1 cellular context compared by ENCODE assay signal in the genomic region with DNA sequence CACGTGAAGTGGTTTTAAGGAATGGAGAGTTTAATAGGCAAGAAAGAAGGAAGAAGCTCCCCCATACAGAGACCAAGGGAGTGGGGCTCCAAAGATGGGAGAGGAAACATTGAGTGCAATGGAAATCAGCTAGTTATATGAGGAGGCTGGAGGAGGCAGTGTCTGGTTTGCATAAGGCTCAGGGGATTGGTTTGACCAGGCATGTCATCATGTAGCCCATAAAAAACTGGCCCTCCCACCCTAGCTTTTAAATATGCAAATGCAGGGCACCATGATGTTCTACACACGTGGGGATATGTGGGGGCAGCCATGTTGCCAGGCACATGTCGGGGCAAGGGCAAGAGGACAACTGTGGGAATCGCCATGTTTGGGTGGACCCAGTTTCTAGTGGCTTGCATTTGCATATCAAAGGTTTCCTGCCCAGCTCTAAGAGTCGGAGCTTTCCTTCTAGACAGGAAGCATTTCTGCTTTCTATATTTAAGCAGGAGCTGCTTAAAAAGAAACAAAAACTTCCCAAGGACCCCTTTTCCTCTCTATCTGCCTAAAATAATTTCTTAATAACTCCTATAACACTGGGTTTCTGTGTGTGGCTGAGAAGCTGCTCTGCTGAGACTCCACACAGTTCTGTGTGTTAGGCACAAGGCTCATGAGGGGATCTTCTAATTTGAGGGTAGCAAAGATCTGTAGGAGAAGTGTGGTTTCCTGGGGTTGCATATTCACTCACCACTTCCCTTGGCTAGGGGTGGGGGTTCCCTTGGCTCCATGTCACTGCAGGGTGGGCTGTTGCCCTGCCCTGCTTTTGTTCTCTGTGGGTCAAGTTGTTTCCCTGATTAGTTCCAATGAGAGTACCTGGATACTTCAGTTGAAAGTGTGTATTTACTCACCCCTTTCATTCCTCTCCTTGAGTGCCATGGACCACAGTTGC.
A peak's percentile ranks its signal among the peaks of the same experiment; 100 is the strongest.
TF ChIP-seq lines count a peak whose summit lies in the region.

No MANE protein-coding gene starts in this region.

TF ChIP-seq in K562, 482 proteins besides CTCF, POLR2A, EP300 and RAD21 (continued from another document and continues in another):
- TF ChIP-seq, protein P1, sequence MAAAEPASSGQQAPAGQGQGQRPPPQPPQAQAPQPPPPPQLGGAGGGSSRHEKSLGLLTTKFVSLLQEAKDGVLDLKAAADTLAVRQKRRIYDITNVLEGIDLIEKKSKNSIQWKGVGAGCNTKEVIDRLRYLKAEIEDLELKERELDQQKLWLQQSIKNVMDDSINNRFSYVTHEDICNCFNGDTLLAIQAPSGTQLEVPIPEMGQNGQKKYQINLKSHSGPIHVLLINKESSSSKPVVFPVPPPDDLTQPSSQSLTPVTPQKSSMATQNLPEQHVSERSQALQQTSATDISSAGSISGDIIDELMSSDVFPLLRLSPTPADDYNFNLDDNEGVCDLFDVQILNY (CRISPR knock-in tag; IDR thresholded peaks at IDR 0.05), result no peak
- TF ChIP-seq HMGN3 (IDR thresholded peaks at IDR 0.05; ENCODE audit: borderline replicate concordance, extremely low read depth, insufficient read length, low read depth, low read length), result no peak
- TF ChIP-seq, protein P2, sequence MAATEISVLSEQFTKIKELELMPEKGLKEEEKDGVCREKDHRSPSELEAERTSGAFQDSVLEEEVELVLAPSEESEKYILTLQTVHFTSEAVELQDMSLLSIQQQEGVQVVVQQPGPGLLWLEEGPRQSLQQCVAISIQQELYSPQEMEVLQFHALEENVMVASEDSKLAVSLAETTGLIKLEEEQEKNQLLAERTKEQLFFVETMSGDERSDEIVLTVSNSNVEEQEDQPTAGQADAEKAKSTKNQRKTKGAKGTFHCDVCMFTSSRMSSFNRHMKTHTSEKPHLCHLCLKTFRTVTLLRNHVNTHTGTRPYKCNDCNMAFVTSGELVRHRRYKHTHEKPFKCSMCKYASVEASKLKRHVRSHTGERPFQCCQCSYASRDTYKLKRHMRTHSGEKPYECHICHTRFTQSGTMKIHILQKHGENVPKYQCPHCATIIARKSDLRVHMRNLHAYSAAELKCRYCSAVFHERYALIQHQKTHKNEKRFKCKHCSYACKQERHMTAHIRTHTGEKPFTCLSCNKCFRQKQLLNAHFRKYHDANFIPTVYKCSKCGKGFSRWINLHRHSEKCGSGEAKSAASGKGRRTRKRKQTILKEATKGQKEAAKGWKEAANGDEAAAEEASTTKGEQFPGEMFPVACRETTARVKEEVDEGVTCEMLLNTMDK (IDR thresholded peaks at IDR 0.05; ENCODE audit: borderline replicate concordance, insufficient read depth, low read depth, low read length, poor library complexity, severe bottlenecking), result no peak
- TF ChIP-seq, protein P3, sequence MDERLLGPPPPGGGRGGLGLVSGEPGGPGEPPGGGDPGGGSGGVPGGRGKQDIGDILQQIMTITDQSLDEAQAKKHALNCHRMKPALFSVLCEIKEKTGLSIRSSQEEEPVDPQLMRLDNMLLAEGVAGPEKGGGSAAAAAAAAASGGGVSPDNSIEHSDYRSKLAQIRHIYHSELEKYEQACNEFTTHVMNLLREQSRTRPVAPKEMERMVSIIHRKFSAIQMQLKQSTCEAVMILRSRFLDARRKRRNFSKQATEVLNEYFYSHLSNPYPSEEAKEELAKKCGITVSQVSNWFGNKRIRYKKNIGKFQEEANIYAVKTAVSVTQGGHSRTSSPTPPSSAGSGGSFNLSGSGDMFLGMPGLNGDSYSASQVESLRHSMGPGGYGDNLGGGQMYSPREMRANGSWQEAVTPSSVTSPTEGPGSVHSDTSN (CRISPR knock-in tag; IDR thresholded peaks at IDR 0.05; ENCODE audit: low read depth), result no peak
- TF ChIP-seq, protein P3 (tag; conservative IDR thresholded peaks at IDR 0.05; ENCODE audit: low read depth), result no peak
- TF ChIP-seq, protein P4, sequence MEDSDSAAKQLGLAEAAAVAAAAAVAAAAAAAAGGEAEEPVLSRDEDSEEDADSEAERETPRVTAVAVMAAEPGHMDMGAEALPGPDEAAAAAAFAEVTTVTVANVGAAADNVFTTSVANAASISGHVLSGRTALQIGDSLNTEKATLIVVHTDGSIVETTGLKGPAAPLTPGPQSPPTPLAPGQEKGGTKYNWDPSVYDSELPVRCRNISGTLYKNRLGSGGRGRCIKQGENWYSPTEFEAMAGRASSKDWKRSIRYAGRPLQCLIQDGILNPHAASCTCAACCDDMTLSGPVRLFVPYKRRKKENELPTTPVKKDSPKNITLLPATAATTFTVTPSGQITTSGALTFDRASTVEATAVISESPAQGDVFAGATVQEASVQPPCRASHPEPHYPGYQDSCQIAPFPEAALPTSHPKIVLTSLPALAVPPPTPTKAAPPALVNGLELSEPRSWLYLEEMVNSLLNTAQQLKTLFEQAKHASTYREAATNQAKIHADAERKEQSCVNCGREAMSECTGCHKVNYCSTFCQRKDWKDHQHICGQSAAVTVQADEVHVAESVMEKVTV (CRISPR knock-in tag; IDR thresholded peaks at IDR 0.05), result no peak
- TF ChIP-seq SNIP1 (IDR thresholded peaks at IDR 0.05; ENCODE audit: low read depth), result no peak
- TF ChIP-seq ELF2 (CRISPR knock-in tag; IDR thresholded peaks at IDR 0.05), result no peak
- peak; percentile 90 for TF ChIP-seq POLR2H (tag; IDR thresholded peaks at IDR 0.05; ENCODE audit: low read depth)
- TF ChIP-seq RNF2 (IDR thresholded peaks at IDR 0.05), result peak; percentile 14; the same call in 1 of the 2 replicates
- no peak for TF ChIP-seq ZFPM2 (CRISPR knock-in tag; IDR thresholded peaks at IDR 0.05)
- peak; percentile 51 for TF ChIP-seq TAF1 (IDR thresholded peaks at IDR 0.05; ENCODE audit: control insufficient read depth, extremely low read depth, insufficient read depth, low read length, severe bottlenecking)
- TF ChIP-seq SMAD2 (IDR thresholded peaks at IDR 0.05; ENCODE audit: low read depth, low read length), result no peak
- peak; percentile 25; the same call in 1 of the 2 replicates for TF ChIP-seq ETV5 (CRISPR knock-in tag; IDR thresholded peaks at IDR 0.05; ENCODE audit: low read depth)
- TF ChIP-seq ETV6 (IDR thresholded peaks at IDR 0.05; ENCODE audit: borderline replicate concordance in 1 of 2, low read depth in 2 of 2, low read length in 1 of 2), result no peak
- TF ChIP-seq ETV6 (CRISPR knock-in tag; IDR thresholded peaks at IDR 0.05; ENCODE audit: borderline replicate concordance), result no peak
- TF ChIP-seq, protein P5, sequence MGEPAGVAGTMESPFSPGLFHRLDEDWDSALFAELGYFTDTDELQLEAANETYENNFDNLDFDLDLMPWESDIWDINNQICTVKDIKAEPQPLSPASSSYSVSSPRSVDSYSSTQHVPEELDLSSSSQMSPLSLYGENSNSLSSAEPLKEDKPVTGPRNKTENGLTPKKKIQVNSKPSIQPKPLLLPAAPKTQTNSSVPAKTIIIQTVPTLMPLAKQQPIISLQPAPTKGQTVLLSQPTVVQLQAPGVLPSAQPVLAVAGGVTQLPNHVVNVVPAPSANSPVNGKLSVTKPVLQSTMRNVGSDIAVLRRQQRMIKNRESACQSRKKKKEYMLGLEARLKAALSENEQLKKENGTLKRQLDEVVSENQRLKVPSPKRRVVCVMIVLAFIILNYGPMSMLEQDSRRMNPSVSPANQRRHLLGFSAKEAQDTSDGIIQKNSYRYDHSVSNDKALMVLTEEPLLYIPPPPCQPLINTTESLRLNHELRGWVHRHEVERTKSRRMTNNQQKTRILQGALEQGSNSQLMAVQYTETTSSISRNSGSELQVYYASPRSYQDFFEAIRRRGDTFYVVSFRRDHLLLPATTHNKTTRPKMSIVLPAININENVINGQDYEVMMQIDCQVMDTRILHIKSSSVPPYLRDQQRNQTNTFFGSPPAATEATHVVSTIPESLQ (CRISPR knock-in tag; IDR thresholded peaks at IDR 0.05), result no peak; the same call in 1 of the 2 replicates
- no peak for TF ChIP-seq RCOR1 (IDR thresholded peaks at IDR 0.05; ENCODE audit: borderline replicate concordance in 1 of 2, low read depth in 2 of 2, low read length in 2 of 2)
- no peak for TF ChIP-seq TOE1 (IDR thresholded peaks at IDR 0.05; ENCODE audit: borderline replicate concordance)
- no peak for TF ChIP-seq TOE1 (CRISPR knock-in tag; IDR thresholded peaks at IDR 0.05; ENCODE audit: borderline replicate concordance, low read depth)
- peak in 1 of 2 experiments; percentile 49; a peak in 1 of 4 replicates for TF ChIP-seq SRF (CRISPR knock-in tag; IDR thresholded peaks at IDR 0.05)
- TF ChIP-seq ZNF121 (CRISPR knock-in tag; conservative IDR thresholded peaks at IDR 0.05), result no peak
- TF ChIP-seq NR2C1 (IDR thresholded peaks at IDR 0.05), result peak; percentile 48; the same call in 1 of the 2 replicates
- TF ChIP-seq NR2C1 (tag; IDR thresholded peaks at IDR 0.05), result peak; percentile 41; the same call in 1 of the 2 replicates
- no peak for TF ChIP-seq EZH2 (IDR thresholded peaks at IDR 0.05; ENCODE audit: borderline replicate concordance, low read depth, low read length)
- TF ChIP-seq, protein P6, sequence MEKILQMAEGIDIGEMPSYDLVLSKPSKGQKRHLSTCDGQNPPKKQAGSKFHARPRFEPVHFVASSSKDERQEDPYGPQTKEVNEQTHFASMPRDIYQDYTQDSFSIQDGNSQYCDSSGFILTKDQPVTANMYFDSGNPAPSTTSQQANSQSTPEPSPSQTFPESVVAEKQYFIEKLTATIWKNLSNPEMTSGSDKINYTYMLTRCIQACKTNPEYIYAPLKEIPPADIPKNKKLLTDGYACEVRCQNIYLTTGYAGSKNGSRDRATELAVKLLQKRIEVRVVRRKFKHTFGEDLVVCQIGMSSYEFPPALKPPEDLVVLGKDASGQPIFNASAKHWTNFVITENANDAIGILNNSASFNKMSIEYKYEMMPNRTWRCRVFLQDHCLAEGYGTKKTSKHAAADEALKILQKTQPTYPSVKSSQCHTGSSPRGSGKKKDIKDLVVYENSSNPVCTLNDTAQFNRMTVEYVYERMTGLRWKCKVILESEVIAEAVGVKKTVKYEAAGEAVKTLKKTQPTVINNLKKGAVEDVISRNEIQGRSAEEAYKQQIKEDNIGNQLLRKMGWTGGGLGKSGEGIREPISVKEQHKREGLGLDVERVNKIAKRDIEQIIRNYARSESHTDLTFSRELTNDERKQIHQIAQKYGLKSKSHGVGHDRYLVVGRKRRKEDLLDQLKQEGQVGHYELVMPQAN (IDR thresholded peaks at IDR 0.05; ENCODE audit: borderline replicate concordance), result peak; percentile 90; the same call in 1 of the 2 replicates
- TF ChIP-seq HDAC3 (IDR thresholded peaks at IDR 0.05; ENCODE audit: borderline replicate concordance, partially characterized antibody), result no peak
- TF ChIP-seq ZNF224 (CRISPR knock-in tag; IDR thresholded peaks at IDR 0.05), result no peak
- TF ChIP-seq ZNF384 (IDR thresholded peaks at IDR 0.05; ENCODE audit: low read depth, low read length), result peak; percentile 66
- TF ChIP-seq KLF6 (CRISPR knock-in tag; IDR thresholded peaks at IDR 0.05; ENCODE audit: borderline replicate concordance), result peak; percentile 22; the same call in 1 of the 2 replicates
- no peak for TF ChIP-seq CC2D1A (IDR thresholded peaks at IDR 0.05)
- no peak for TF ChIP-seq CBX1 (IDR thresholded peaks at IDR 0.05; ENCODE audit: low read depth)
- TF ChIP-seq, protein P7, sequence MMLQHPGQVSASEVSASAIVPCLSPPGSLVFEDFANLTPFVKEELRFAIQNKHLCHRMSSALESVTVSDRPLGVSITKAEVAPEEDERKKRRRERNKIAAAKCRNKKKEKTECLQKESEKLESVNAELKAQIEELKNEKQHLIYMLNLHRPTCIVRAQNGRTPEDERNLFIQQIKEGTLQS (IDR thresholded peaks at IDR 0.05), result peak; percentile 26; the same call in 1 of the 2 replicates
- TF ChIP-seq, protein P7 (CRISPR knock-in tag; conservative IDR thresholded peaks at IDR 0.05), result no peak
- no peak for TF ChIP-seq ZC3H11A (IDR thresholded peaks at IDR 0.05; ENCODE audit: low read depth, low read length)
- TF ChIP-seq EWSR1 (IDR thresholded peaks at IDR 0.05; ENCODE audit: borderline replicate concordance, low read depth, partially characterized antibody), result no peak
- TF ChIP-seq, protein P8, sequence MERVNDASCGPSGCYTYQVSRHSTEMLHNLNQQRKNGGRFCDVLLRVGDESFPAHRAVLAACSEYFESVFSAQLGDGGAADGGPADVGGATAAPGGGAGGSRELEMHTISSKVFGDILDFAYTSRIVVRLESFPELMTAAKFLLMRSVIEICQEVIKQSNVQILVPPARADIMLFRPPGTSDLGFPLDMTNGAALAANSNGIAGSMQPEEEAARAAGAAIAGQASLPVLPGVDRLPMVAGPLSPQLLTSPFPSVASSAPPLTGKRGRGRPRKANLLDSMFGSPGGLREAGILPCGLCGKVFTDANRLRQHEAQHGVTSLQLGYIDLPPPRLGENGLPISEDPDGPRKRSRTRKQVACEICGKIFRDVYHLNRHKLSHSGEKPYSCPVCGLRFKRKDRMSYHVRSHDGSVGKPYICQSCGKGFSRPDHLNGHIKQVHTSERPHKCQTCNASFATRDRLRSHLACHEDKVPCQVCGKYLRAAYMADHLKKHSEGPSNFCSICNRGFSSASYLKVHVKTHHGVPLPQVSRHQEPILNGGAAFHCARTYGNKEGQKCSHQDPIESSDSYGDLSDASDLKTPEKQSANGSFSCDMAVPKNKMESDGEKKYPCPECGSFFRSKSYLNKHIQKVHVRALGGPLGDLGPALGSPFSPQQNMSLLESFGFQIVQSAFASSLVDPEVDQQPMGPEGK (CRISPR knock-in tag; IDR thresholded peaks at IDR 0.05; ENCODE audit: borderline replicate concordance), result no peak
- TF ChIP-seq RHOXF2B (CRISPR knock-in tag; conservative IDR thresholded peaks at IDR 0.05), result no peak
- peak; percentile 4 for TF ChIP-seq RBM25 (IDR thresholded peaks at IDR 0.05; ENCODE audit: low read depth, low read length, severe bottlenecking)
- TF ChIP-seq EP400 (IDR thresholded peaks at IDR 0.05), result peak; percentile 99
- TF ChIP-seq, protein P9, sequence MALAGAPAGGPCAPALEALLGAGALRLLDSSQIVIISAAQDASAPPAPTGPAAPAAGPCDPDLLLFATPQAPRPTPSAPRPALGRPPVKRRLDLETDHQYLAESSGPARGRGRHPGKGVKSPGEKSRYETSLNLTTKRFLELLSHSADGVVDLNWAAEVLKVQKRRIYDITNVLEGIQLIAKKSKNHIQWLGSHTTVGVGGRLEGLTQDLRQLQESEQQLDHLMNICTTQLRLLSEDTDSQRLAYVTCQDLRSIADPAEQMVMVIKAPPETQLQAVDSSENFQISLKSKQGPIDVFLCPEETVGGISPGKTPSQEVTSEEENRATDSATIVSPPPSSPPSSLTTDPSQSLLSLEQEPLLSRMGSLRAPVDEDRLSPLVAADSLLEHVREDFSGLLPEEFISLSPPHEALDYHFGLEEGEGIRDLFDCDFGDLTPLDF (CRISPR knock-in tag; IDR thresholded peaks at IDR 0.05), result no peak
- no peak for TF ChIP-seq CHD2 (IDR thresholded peaks at IDR 0.05; ENCODE audit: low read depth, low read length)
- peak in 1 of 2 experiments; percentile 64; a peak in 2 of 3 replicates for TF ChIP-seq CBX3 (IDR thresholded peaks at IDR 0.05; ENCODE audit: borderline replicate concordance in 1 of 2, low read length in 2 of 2)
